ENCODE assay signal across 2 cellular contexts in genomic region chr15:74196175-74196574, GRCh38.
A peak's percentile ranks its signal among the peaks of the same experiment; 100 is the strongest.
TF ChIP-seq lines count a peak whose summit lies in the region.

No MANE protein-coding gene starts in this region.

TF ChIP-seq in HEK293, 187 proteins besides CTCF, POLR2A, EP300 and RAD21 (continued from another document and continues in another):
- TF ChIP-seq, protein P1, sequence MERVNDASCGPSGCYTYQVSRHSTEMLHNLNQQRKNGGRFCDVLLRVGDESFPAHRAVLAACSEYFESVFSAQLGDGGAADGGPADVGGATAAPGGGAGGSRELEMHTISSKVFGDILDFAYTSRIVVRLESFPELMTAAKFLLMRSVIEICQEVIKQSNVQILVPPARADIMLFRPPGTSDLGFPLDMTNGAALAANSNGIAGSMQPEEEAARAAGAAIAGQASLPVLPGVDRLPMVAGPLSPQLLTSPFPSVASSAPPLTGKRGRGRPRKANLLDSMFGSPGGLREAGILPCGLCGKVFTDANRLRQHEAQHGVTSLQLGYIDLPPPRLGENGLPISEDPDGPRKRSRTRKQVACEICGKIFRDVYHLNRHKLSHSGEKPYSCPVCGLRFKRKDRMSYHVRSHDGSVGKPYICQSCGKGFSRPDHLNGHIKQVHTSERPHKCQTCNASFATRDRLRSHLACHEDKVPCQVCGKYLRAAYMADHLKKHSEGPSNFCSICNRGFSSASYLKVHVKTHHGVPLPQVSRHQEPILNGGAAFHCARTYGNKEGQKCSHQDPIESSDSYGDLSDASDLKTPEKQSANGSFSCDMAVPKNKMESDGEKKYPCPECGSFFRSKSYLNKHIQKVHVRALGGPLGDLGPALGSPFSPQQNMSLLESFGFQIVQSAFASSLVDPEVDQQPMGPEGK (tag by site-specific recombination; IDR thresholded peaks at IDR 0.05), result peak; percentile 66
- no peak; the same call in 1 of the 2 replicates for TF ChIP-seq SP2 (tag by site-specific recombination; IDR thresholded peaks at IDR 0.05)
- no peak for TF ChIP-seq ZNF302 (tag by site-specific recombination; IDR thresholded peaks at IDR 0.05; ENCODE audit: low read depth)
- TF ChIP-seq ZNF423 (tag by site-specific recombination; IDR thresholded peaks at IDR 0.05), result no peak
- peak; percentile 87 for TF ChIP-seq ZBTB48 (tag by site-specific recombination; IDR thresholded peaks at IDR 0.05)
- peak; percentile 53; the same call in 1 of the 2 replicates for TF ChIP-seq ZNF335 (tag by site-specific recombination; conservative IDR thresholded peaks at IDR 0.05)
- 0 out of 2 replicates have a peak, but pooled peaks have one; percentile 39 for TF ChIP-seq ZNF18 (tag by site-specific recombination; IDR thresholded peaks at IDR 0.05)
- peak; percentile 93 for TF ChIP-seq KLF1 (tag by site-specific recombination; IDR thresholded peaks at IDR 0.05)
- TF ChIP-seq, protein P2, sequence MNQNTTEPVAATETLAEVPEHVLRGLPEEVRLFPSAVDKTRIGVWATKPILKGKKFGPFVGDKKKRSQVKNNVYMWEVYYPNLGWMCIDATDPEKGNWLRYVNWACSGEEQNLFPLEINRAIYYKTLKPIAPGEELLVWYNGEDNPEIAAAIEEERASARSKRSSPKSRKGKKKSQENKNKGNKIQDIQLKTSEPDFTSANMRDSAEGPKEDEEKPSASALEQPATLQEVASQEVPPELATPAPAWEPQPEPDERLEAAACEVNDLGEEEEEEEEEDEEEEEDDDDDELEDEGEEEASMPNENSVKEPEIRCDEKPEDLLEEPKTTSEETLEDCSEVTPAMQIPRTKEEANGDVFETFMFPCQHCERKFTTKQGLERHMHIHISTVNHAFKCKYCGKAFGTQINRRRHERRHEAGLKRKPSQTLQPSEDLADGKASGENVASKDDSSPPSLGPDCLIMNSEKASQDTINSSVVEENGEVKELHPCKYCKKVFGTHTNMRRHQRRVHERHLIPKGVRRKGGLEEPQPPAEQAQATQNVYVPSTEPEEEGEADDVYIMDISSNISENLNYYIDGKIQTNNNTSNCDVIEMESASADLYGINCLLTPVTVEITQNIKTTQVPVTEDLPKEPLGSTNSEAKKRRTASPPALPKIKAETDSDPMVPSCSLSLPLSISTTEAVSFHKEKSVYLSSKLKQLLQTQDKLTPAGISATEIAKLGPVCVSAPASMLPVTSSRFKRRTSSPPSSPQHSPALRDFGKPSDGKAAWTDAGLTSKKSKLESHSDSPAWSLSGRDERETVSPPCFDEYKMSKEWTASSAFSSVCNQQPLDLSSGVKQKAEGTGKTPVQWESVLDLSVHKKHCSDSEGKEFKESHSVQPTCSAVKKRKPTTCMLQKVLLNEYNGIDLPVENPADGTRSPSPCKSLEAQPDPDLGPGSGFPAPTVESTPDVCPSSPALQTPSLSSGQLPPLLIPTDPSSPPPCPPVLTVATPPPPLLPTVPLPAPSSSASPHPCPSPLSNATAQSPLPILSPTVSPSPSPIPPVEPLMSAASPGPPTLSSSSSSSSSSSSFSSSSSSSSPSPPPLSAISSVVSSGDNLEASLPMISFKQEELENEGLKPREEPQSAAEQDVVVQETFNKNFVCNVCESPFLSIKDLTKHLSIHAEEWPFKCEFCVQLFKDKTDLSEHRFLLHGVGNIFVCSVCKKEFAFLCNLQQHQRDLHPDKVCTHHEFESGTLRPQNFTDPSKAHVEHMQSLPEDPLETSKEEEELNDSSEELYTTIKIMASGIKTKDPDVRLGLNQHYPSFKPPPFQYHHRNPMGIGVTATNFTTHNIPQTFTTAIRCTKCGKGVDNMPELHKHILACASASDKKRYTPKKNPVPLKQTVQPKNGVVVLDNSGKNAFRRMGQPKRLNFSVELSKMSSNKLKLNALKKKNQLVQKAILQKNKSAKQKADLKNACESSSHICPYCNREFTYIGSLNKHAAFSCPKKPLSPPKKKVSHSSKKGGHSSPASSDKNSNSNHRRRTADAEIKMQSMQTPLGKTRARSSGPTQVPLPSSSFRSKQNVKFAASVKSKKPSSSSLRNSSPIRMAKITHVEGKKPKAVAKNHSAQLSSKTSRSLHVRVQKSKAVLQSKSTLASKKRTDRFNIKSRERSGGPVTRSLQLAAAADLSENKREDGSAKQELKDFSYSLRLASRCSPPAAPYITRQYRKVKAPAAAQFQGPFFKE (tag by site-specific recombination; IDR thresholded peaks at IDR 0.05; ENCODE audit: borderline replicate concordance), result no peak
- TF ChIP-seq PRDM10 (tag by site-specific recombination; IDR thresholded peaks at IDR 0.05), result peak; percentile 92

TF ChIP-seq in GM23338, 12 proteins besides CTCF, POLR2A, EP300 and RAD21:
- TF ChIP-seq ZNF462 (CRISPR knock-in tag; IDR thresholded peaks at IDR 0.05) (no peak), STAT1 (IDR thresholded peaks at IDR 0.05; ENCODE audit: unreplicated experiment) (no peak), JUNB (IDR thresholded peaks at IDR 0.05; ENCODE audit: unreplicated experiment) (no peak), POLR2AphosphoS5 (IDR thresholded peaks at IDR 0.05; ENCODE audit: low read depth) (no peak), REST (IDR thresholded peaks at IDR 0.05; ENCODE audit: unreplicated experiment) (no peak), NANOG (IDR thresholded peaks at IDR 0.05; ENCODE audit: borderline replicate concordance) (no peak), ZNF114 (CRISPR knock-in tag; IDR thresholded peaks at IDR 0.05) (no peak), CREB1 (CRISPR knock-in tag; IDR thresholded peaks at IDR 0.05; ENCODE audit: low read depth) (no peak), EZH2 (IDR thresholded peaks at IDR 0.05; ENCODE audit: low read depth, unreplicated experiment) (no peak), ZNF331 (CRISPR knock-in tag; IDR thresholded peaks at IDR 0.05; ENCODE audit: low read depth) (no peak), EZH2phosphoT487 (IDR thresholded peaks at IDR 0.05; ENCODE audit: unreplicated experiment) (no peak)
- TF ChIP-seq, protein P3, sequence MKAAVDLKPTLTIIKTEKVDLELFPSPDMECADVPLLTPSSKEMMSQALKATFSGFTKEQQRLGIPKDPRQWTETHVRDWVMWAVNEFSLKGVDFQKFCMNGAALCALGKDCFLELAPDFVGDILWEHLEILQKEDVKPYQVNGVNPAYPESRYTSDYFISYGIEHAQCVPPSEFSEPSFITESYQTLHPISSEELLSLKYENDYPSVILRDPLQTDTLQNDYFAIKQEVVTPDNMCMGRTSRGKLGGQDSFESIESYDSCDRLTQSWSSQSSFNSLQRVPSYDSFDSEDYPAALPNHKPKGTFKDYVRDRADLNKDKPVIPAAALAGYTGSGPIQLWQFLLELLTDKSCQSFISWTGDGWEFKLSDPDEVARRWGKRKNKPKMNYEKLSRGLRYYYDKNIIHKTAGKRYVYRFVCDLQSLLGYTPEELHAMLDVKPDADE (IDR thresholded peaks at IDR 0.05), result no peak
